In the genomic region with DNA sequence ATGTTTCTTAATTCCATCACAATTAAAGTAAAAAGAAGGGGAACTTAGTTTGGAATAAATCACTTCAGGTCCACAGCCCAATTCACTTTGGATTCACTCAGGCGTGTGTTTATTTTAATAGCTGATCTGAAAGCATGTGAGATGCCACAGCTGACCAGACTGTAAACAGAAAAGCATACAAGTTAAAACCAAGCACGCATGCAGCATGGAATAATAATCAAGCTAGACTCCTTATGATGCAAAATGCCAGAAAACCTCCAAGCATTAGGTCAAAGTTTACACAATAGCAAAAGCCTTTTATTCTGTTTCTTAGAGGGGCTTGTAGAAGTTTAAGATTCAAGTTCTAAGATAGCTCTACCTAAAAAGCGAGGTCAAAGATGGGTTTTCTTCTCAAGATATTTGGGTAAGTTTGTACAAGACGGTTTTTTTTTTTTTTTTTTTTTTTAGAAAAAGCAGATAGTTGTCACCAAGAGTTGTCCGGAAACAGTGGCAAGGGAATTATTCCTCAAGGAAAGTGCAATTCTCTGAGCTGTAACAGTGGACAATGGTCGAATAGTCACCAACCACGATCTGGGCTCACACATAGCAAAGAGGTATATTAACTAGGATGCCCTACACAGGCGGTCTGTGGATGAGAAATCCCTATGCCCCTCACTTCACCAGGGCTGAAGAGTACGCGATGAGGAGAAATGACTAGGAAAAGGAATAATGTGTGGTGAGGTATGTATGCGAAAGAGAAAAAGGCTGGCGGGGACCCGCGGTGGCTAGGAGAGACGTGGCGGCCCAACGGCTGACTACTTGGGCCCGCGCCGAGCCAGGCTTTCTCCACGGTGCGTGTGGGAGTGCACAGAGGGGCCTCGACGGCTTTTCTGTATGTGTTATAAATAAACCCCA, we compare ENCODE assay signal across 1 cellular context.
TF ChIP-seq lines count a peak whose summit lies in the region.

No MANE protein-coding gene starts in this region.

TF ChIP-seq in HEK293, 187 proteins besides CTCF, POLR2A, EP300 and RAD21 (continued from another document):
- TF ChIP-seq, protein P1, sequence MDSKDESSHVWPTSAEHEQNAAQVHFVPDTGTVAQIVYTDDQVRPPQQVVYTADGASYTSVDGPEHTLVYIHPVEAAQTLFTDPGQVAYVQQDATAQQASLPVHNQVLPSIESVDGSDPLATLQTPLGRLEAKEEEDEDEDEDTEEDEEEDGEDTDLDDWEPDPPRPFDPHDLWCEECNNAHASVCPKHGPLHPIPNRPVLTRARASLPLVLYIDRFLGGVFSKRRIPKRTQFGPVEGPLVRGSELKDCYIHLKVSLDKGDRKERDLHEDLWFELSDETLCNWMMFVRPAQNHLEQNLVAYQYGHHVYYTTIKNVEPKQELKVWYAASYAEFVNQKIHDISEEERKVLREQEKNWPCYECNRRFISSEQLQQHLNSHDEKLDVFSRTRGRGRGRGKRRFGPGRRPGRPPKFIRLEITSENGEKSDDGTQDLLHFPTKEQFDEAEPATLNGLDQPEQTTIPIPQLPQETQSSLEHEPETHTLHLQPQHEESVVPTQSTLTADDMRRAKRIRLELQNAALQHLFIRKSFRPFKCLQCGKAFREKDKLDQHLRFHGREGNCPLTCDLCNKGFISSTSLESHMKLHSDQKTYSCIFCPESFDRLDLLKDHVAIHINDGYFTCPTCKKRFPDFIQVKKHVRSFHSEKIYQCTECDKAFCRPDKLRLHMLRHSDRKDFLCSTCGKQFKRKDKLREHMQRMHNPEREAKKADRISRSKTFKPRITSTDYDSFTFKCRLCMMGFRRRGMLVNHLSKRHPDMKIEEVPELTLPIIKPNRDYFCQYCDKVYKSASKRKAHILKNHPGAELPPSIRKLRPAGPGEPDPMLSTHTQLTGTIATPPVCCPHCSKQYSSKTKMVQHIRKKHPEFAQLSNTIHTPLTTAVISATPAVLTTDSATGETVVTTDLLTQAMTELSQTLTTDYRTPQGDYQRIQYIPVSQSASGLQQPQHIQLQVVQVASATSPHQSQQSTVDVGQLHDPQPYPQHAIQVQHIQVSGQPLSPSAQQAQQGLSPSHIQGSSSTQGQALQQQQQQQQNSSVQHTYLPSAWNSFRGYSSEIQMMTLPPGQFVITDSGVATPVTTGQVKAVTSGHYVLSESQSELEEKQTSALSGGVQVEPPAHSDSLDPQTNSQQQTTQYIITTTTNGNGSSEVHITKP (tag by site-specific recombination; IDR thresholded peaks at IDR 0.05): peak; percentile 71
- TF ChIP-seq ZNF473 (tag by site-specific recombination; IDR thresholded peaks at IDR 0.05) (no peak), IKZF3 (tag by site-specific recombination; IDR thresholded peaks at IDR 0.05) (no peak), PRDM1 (tag by site-specific recombination; IDR thresholded peaks at IDR 0.05) (peak; percentile 85), ZNF311 (tag by site-specific recombination; IDR thresholded peaks at IDR 0.05; ENCODE audit: borderline replicate concordance) (no peak), OSR2 (tag by site-specific recombination; IDR thresholded peaks at IDR 0.05) (no peak)
